Comparison of ENCODE assay signal across 8 cellular contexts in the genomic region with DNA sequence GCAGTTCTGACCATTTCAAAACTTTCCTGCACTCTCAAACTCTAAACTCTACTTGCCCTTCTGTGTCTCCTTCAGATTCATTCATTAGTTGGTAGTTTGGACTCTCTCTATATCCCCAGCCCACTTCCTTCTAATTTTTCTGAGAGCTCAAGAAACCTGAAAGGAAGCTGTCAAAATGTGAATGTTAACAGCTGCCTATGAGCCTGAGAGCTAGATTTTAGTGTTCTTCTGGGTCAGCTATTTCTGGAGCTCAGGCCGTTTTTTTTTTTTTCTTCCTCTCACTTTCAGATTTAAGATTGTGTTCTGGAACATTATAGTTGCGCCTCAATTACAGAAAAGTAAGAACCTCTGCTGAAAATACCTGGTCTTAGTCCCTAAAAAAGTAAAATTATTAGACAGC.
DNase-seq lines count a peak whose midpoint lies in the region; ATAC-seq and TF ChIP-seq lines count a peak whose summit lies in the region.

No MANE protein-coding gene starts in this region.

- H3K27me3 ChIP-seq in heart left ventricle (no peaks in the 10 kb centered on the region), right atrium auricular region (no peaks in the 10 kb centered on the region), vagina (no peaks in the 10 kb centered on the region)

- DNase-seq in heart left ventricle (no peak), right atrium auricular region (ENCODE audit: low spot score) (no peak), vagina (ENCODE audit: extremely low spot score in 2 of 2) (no peak), NCI-H226 (no peak), T-helper 1 cell (no peak)
- DNase-seq in stimulated activated CD4-positive, alpha-beta T cell treated with anti-CD3 and anti-CD28 coated beads, Interleukin-4, amount 100 ng/mL, for 24 hours = no peak

- H3K36me3 ChIP-seq in heart left ventricle (peaks cover 0 to 46% (median 25%) of the 10 kb centered on the region in 9 donors), right atrium auricular region (peaks cover 13% of the 10 kb centered on the region), vagina (peaks cover 0 to 3% of the 10 kb centered on the region in 2 donors)

- peak overlapping the region in 5 of 12 donors; percentile 8 to 53 (median 35) for H3K27ac ChIP-seq in heart left ventricle
- no peak overlapping the region for H3K27ac ChIP-seq in right atrium auricular region
- peak overlapping the region; percentile 39 for H3K27ac ChIP-seq in cingulate gyrus (ENCODE audit: low read depth, low read length)
- peak overlapping the region; percentile 50 for H3K27ac ChIP-seq in vagina

- H3K4me3 ChIP-seq in heart left ventricle (no peak overlapping the region), right atrium auricular region (no peak overlapping the region), vagina (no peak overlapping the region)

- TF ChIP-seq POLR2A in heart left ventricle (IDR thresholded peaks at IDR 0.05) (no peak), vagina (IDR thresholded peaks at IDR 0.05) (no peak)

- peak in 3 of 4 donors; percentile 26 to 53 (median 42) for ATAC-seq in heart left ventricle
- ATAC-seq in HG03045 (IDR thresholded peaks at IDR 0.05; ENCODE audit: unreplicated experiment) = peak; percentile 89

- TF ChIP-seq CTCF in heart left ventricle (IDR thresholded peaks at IDR 0.05) (no peak), right atrium auricular region (IDR thresholded peaks at IDR 0.05) (no peak), vagina (IDR thresholded peaks at IDR 0.05) (no peak)

- 23 to 33% (median 31%) methylated on average over 2 of the region's 2 CpGs for WGBS in heart left ventricle, 4 donors

- peaks cover 0 to 68% (median 47%) of the 10 kb centered on the region in 12 donors for H3K4me1 ChIP-seq in heart left ventricle
- peaks cover 0 to 32% of the 10 kb centered on the region in 2 donors for H3K4me1 ChIP-seq in right atrium auricular region
- H3K4me1 ChIP-seq in vagina = peaks cover 89% of the 10 kb centered on the region

- intact Hi-C loops in heart left ventricle (cut with DNase I) = loop anchor here in 1 of 10 donors (5.0 kb wide), 1 partner anchor 70 kb away; no protein-coding TSS in a partner anchor
- intact Hi-C loops in vagina (cut with DNase I) = no loop called here

- H3K9me3 ChIP-seq in heart left ventricle (no peaks in the 10 kb centered on the region), right atrium auricular region (no peaks in the 10 kb centered on the region), vagina (no peaks in the 10 kb centered on the region)

Comparison
In these comparisons a context has a peak if more than half of its experiments do, and no peak if none do; other contexts are left out.
1. H3K27ac ChIP-seq: peak in cingulate gyrus (single experiment) and vagina (single experiment); none in right atrium auricular region (0 of 2).